ENCODE assay signal across 11 cellular contexts in the genomic region with DNA sequence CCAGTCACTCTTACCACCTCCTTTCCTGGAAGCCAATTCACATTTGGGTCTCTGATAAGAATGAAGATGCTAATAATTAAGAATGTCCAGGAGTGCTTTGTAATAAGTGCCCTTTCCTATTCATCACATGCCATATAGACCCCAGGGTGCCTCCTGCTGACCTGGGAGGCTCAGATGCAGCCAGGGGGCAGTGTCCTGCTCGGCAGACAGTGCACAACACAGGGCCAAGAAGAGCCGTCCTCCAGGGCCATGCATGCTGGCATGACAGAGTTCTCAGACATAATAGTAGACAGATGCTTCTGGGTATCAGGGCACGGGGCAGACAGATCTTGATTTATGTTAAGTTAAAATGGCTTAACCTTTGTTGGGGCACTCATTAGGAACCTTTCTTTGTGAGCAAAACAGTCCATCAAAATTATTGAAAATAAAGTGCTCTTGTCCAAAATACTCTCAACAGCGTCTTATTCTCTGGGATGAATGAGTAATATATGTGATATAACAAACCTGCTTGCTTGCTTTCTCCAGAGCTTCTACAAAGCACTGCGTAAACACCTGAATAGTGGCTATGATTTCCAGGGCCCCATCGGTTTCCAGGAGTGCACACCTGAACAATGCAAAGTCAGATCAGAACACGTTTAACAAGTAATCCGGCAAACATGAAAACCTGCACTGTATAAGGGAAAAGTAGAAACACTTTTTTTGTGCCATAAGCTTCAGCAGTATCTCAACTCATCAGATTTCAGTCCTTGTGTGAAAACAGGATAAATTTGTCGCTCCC.
A peak's percentile ranks its signal among the peaks of the same experiment; 100 is the strongest.
DNase-seq lines count a peak whose midpoint lies in the region; ATAC-seq, FAIRE-seq and TF ChIP-seq lines count a peak whose summit lies in the region.
"Had no signal": no experiment of that assay in that cellular context is flagged by ENCODE, and none has a peak within 500 bp of the region (broad histone marks: within the 10 kb centered on the region; RNA-seq: fewer than 3 reads in every experiment).

No MANE protein-coding gene starts in this region.

- no peak overlapping the region for H2BK15ac ChIP-seq in H1 (ENCODE audit: low read length)

- H2BK5ac ChIP-seq in H1 (ENCODE audit: low read depth, low read length) = peak overlapping the region; percentile 37; the same call in 1 of the 2 replicates

- no peaks in the 10 kb centered on the region for H4K20me1 ChIP-seq in H1 (replicated peaks in 1 of 2; ENCODE audit: control insufficient read depth in 1 of 2, insufficient read depth in 2 of 2, low read length in 2 of 2)

- H4K5ac ChIP-seq in H1 (ENCODE audit: insufficient read length, low read depth, low read length) = no peak overlapping the region

- H3K79me1 ChIP-seq in H1 (ENCODE audit: low read depth, low read length) = no peaks in the 10 kb centered on the region

- no peak for TF ChIP-seq POLR2A in H1 (IDR thresholded peaks at IDR 0.05; ENCODE audit: control extremely low read depth in 1 of 2, low read depth in 2 of 2, low read length in 2 of 2)

- WGBS in H1 (ENCODE audit: extremely low coverage in 1 of 2, insufficient coverage in 1 of 2, insufficient read length in 1 of 2, insufficient replicate concordance in 2 of 2, low coverage in 1 of 2, low lambda C conversion rate in 2 of 2, missing lambda C conversion rate in 1 of 2), 2 experiments = 88% methylated on average over 9 of the region's 9 CpGs; no CpG with 5 or more reads in 1 of the 2 experiments

- H3K79me2 ChIP-seq in H1 (ENCODE audit: control insufficient read depth in 1 of 2, insufficient read depth in 2 of 2, low read length in 2 of 2) = no peaks in the 10 kb centered on the region

- no peak overlapping the region for H3K56ac ChIP-seq in H1 (replicated peaks; ENCODE audit: insufficient read length, low read depth, low read length)

- peak; percentile 24 to 28; a peak in 2 of 4 replicates for TF ChIP-seq RAD21 in H1 (IDR thresholded peaks at IDR 0.05 in 1 of 2, conservative IDR thresholded peaks at IDR 0.05 in 1 of 2; ENCODE audit: low read depth in 2 of 2, low read length in 2 of 2)

- TF ChIP-seq EP300 in H1 (IDR thresholded peaks at IDR 0.05; ENCODE audit: borderline replicate concordance in 1 of 2, low read depth in 2 of 2, low read length in 2 of 2) = no peak

- no peak overlapping the region for H3K14ac ChIP-seq in H1 (ENCODE audit: insufficient read length)

- CTCF ChIA-PET in H1 (lab: Charles Lee; ENCODE audit: partially characterized antibody) = interaction anchor here (0.5 to 13.7 kb wide), 20 partner anchors 6 to 455 kb away, joined by 3 to 209 read pairs (median 4); no protein-coding TSS in a partner anchor
- CTCF ChIA-PET in GM10248 (lab: Yijun Ruan, JAX) = interaction anchor here (0.8 to 11.0 kb wide), 10 partner anchors 9 to 457 kb away, joined by 3 to 282 read pairs (median 8); no protein-coding TSS in a partner anchor

- H3K4ac ChIP-seq in H1 (replicated peaks; ENCODE audit: insufficient read length, low read depth, low read length) = no peak overlapping the region

- no peak overlapping the region for H3K9ac ChIP-seq in H1 (replicated peaks in 1 of 4; ENCODE audit: extremely low read depth in 1 of 4, low read depth in 3 of 4, low read length in 3 of 4)

- H3K36me3 ChIP-seq in GM06990 (ENCODE audit: control insufficient read depth, insufficient read depth, low read length) = no peaks in the 10 kb centered on the region
- no peaks in the 10 kb centered on the region for H3K36me3 ChIP-seq in H1 (ENCODE audit: control insufficient read depth in 2 of 4, insufficient read depth in 4 of 4, low read length in 3 of 4)

- peaks cover 11% of the 10 kb centered on the region for H3K27me3 Mint-ChIP-seq in nephron progenitor cell (ENCODE audit: low read depth, poor library complexity)
- no peaks in the 10 kb centered on the region for H3K27me3 Mint-ChIP-seq in natural killer cell treated with Interleukin-12 subunit alpha and Interleukin-12 subunit beta and Interleukin-15 and Interleukin-18, amount 100 ng/mL, for 72 hours
- H3K27me3 Mint-ChIP-seq: brain had no signal

- H3K23ac ChIP-seq in H1 (ENCODE audit: insufficient read length) = no peak overlapping the region

- H4K91ac ChIP-seq in H1 (replicated peaks; ENCODE audit: insufficient read length, low read length) = no peak overlapping the region

- POLR2A ChIA-PET in H1 (lab: Charles Lee; ENCODE audit: partially characterized antibody) (no interaction called here), GM10248 (lab: Yijun Ruan, JAX) (interaction anchor here (0.8 kb wide), 1 partner anchor 425 kb away, joined by 7 read pairs; no protein-coding TSS in a partner anchor)

- H3K9me3 ChIP-seq in H1 (ENCODE audit: insufficient read depth in 2 of 2, low read depth in 1 of 2, low read length in 1 of 2) = no peaks in the 10 kb centered on the region

- no peak overlapping the region for H3K18ac ChIP-seq in H1 (ENCODE audit: extremely low read depth, low read length)

- H3K4me1 Mint-ChIP-seq in nephron progenitor cell = peaks cover 25% of the 10 kb centered on the region
- H3K4me1 Mint-ChIP-seq in natural killer cell treated with Interleukin-12 subunit alpha and Interleukin-12 subunit beta and Interleukin-15 and Interleukin-18, amount 100 ng/mL, for 72 hours (ENCODE audit: low read depth in 2 of 2) = no peaks in the 10 kb centered on the region

- no peak for DNase-seq in GM06990 (ENCODE audit: extremely low read depth, insufficient read length)
- DNase-seq in NCI-H2227 treated with DMSO at 0.1 percent for 48 hours (lab: John Stamatoyannopoulos, UW) = peak; percentile 22
- no peak for DNase-seq in H1 (ENCODE audit: low read depth in 1 of 2, low spot score in 2 of 2)
- DNase-seq in nephron progenitor cell = no peak
- DNase-seq in GM10248 (ENCODE audit: extremely low spot score) = no peak
- no peak for DNase-seq in natural killer cell treated with Interleukin-12 subunit alpha and Interleukin-12 subunit beta and Interleukin-15 and Interleukin-18, amount 100 ng/mL, for 72 hours (ENCODE audit: low spot score)
- DNase-seq in HTR-8/SVneo (ENCODE audit: insufficient read length, low spot score) = no peak
- DNase-seq: NCI-H2029, small intestine had no signal

- H4K8ac ChIP-seq in H1 (ENCODE audit: extremely low read depth, insufficient read depth, low read length) = no peak overlapping the region

- FAIRE-seq in H1 (lab: Jason Lieb, UNC) (no peak), HTR-8/SVneo (lab: Jason Lieb, UNC) (no peak)
- FAIRE-seq: small intestine had no signal

- H3K27me3 ChIP-seq in GM06990 (replicated peaks; ENCODE audit: control insufficient read depth, insufficient read depth, low read length) = no peaks in the 10 kb centered on the region
- H3K27me3 ChIP-seq in H1 (replicated peaks in 1 of 4; ENCODE audit: control insufficient read depth in 3 of 4, extremely low read depth in 1 of 4, insufficient read depth in 3 of 4, low read length in 3 of 4) = no peaks in the 10 kb centered on the region

- TF ChIP-seq CTCF in GM06990 (IDR thresholded peaks at IDR 0.05; ENCODE audit: insufficient read depth, low read length, poor library complexity, severe bottlenecking) (peak; percentile 8), H1 (IDR thresholded peaks at IDR 0.05; ENCODE audit: control extremely low read depth in 1 of 3, insufficient read depth in 1 of 3, low read depth in 1 of 3, low read length in 3 of 3) (peak; percentile 64 to 82 (median 68)), nephron progenitor cell (IDR thresholded peaks at IDR 0.05) (peak; percentile 27), GM10248 (IDR thresholded peaks at IDR 0.05; ENCODE audit: control extremely low read depth, extremely low read depth, low read depth, missing control alignments) (no peak)

- no peak overlapping the region for H2AFZ ChIP-seq in H1 (ENCODE audit: low read length)

- peaks cover 0 to 13% (median 9%) of the 10 kb centered on the region in 4 experiments; a peak in 6 of 7 replicates for H3K4me1 ChIP-seq in H1 (replicated peaks in 1 of 4; ENCODE audit: control insufficient read depth in 3 of 4, insufficient read depth in 4 of 4, low read length in 3 of 4)

- H2BK120ac ChIP-seq in H1 (replicated peaks; ENCODE audit: low read depth, low read length) = no peak overlapping the region

- no peak overlapping the region for H3K4me3 ChIP-seq in GM06990 (replicated peaks; ENCODE audit: low read depth, low read length)
- H3K4me3 ChIP-seq in H1 (ENCODE audit: extremely low read depth in 1 of 4, insufficient read depth in 2 of 4, low read depth in 3 of 4, low read length in 4 of 4) = no peak overlapping the region

- no peaks in the 10 kb centered on the region for H3K23me2 ChIP-seq in H1 (ENCODE audit: low read depth, low read length)

- H3K36me3 Mint-ChIP-seq in nephron progenitor cell (ENCODE audit: low read depth) = peaks cover 5% of the 10 kb centered on the region
- H3K36me3 Mint-ChIP-seq in natural killer cell treated with Interleukin-12 subunit alpha and Interleukin-12 subunit beta and Interleukin-15 and Interleukin-18, amount 100 ng/mL, for 72 hours = no peaks in the 10 kb centered on the region

- no peak overlapping the region for H3K4me3 Mint-ChIP-seq in nephron progenitor cell
- no peak overlapping the region for H3K4me3 Mint-ChIP-seq in natural killer cell treated with Interleukin-12 subunit alpha and Interleukin-12 subunit beta and Interleukin-15 and Interleukin-18, amount 100 ng/mL, for 72 hours
- H3K4me3 Mint-ChIP-seq: brain had no signal

- no peak overlapping the region for H2AK5ac ChIP-seq in H1 (ENCODE audit: low read depth, low read length)

- peak overlapping the region; percentile 83 for H3K27ac Mint-ChIP-seq in nephron progenitor cell
- H3K27ac Mint-ChIP-seq in natural killer cell treated with Interleukin-12 subunit alpha and Interleukin-12 subunit beta and Interleukin-15 and Interleukin-18, amount 100 ng/mL, for 72 hours = no peak overlapping the region
- H3K27ac Mint-ChIP-seq: brain had no signal

- no peak overlapping the region for H3K27ac ChIP-seq in H1 (ENCODE audit: low read depth, low read length)

- no peak overlapping the region for H2BK20ac ChIP-seq in H1 (ENCODE audit: low read length)

- no peak for ATAC-seq in natural killer cell treated with Interleukin-12 subunit alpha and Interleukin-12 subunit beta and Interleukin-15 and Interleukin-18, amount 100 ng/mL, for 72 hours
- no peak for ATAC-seq in GM21825 (IDR thresholded peaks at IDR 0.05; ENCODE audit: unreplicated experiment)

- H3K4me2 ChIP-seq in H1 (ENCODE audit: insufficient read depth in 1 of 2, low read depth in 2 of 2, low read length in 2 of 2) = no peak overlapping the region

- H2BK12ac ChIP-seq in H1 (ENCODE audit: low read depth, low read length) = no peak overlapping the region

- no peaks in the 10 kb centered on the region for H3K9me3 Mint-ChIP-seq in nephron progenitor cell
- no peaks in the 10 kb centered on the region for H3K9me3 Mint-ChIP-seq in natural killer cell treated with Interleukin-12 subunit alpha and Interleukin-12 subunit beta and Interleukin-15 and Interleukin-18, amount 100 ng/mL, for 72 hours
- H3K9me3 Mint-ChIP-seq: brain had no signal

TF ChIP-seq in H1, 55 proteins besides CTCF, POLR2A, EP300 and RAD21 (continues in another document):
- TF ChIP-seq CHD2 (IDR thresholded peaks at IDR 0.05; ENCODE audit: low read length) (no peak), EGR1 (IDR thresholded peaks at IDR 0.05; ENCODE audit: borderline replicate concordance, low read depth, low read length) (no peak)
